Comparison of ENCODE assay signal across 1 cellular context in genomic region chr19:1354496-1355257, GRCh38.
TF ChIP-seq lines count a peak whose summit lies in the region.

No MANE protein-coding gene starts in this region.

TF ChIP-seq in A549, 52 proteins besides CTCF, POLR2A, EP300 and RAD21 (continued from another document):
- TF ChIP-seq, protein P1, sequence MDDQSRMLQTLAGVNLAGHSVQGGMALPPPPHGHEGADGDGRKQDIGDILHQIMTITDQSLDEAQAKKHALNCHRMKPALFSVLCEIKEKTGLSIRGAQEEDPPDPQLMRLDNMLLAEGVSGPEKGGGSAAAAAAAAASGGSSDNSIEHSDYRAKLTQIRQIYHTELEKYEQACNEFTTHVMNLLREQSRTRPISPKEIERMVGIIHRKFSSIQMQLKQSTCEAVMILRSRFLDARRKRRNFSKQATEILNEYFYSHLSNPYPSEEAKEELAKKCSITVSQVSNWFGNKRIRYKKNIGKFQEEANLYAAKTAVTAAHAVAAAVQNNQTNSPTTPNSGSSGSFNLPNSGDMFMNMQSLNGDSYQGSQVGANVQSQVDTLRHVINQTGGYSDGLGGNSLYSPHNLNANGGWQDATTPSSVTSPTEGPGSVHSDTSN (IDR thresholded peaks at IDR 0.05): no peak
- TF ChIP-seq GATA3 (IDR thresholded peaks at IDR 0.05; ENCODE audit: borderline replicate concordance): no peak
- TF ChIP-seq NPAS2 (CRISPR knock-in tag; IDR thresholded peaks at IDR 0.05; ENCODE audit: borderline replicate concordance): no peak
- peak; percentile 49; the same call in 1 of the 2 replicates for TF ChIP-seq PHF8 (IDR thresholded peaks at IDR 0.05; ENCODE audit: borderline replicate concordance, low read depth)
- TF ChIP-seq, protein P2, sequence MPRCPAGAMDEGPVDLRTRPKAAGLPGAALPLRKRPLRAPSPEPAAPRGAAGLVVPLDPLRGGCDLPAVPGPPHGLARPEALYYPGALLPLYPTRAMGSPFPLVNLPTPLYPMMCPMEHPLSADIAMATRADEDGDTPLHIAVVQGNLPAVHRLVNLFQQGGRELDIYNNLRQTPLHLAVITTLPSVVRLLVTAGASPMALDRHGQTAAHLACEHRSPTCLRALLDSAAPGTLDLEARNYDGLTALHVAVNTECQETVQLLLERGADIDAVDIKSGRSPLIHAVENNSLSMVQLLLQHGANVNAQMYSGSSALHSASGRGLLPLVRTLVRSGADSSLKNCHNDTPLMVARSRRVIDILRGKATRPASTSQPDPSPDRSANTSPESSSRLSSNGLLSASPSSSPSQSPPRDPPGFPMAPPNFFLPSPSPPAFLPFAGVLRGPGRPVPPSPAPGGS (IDR thresholded peaks at IDR 0.05): peak; percentile 73; the same call in 1 of the 3 replicates
- no peak for TF ChIP-seq HES2 (IDR thresholded peaks at IDR 0.05)
- no peak for TF ChIP-seq FOSB (CRISPR knock-in tag; IDR thresholded peaks at IDR 0.05)
- no peak for TF ChIP-seq MYC (IDR thresholded peaks at IDR 0.05; ENCODE audit: borderline replicate concordance, low read length)
TF ChIP-seq in A549: peak in this region for 4.
